8 cellular contexts compared by ENCODE assay signal in genomic region chr11:63553759-63554158, GRCh38. TPM values are rescaled to one million over a fixed set of nuclear protein-coding genes. Genes with fewer than 3 reads are reported as not detected.
DNase-seq lines count a peak whose midpoint lies in the region; ATAC-seq, FAIRE-seq and TF ChIP-seq lines count a peak whose summit lies in the region.

No MANE protein-coding gene starts in this region.

- intact Hi-C loops in activated B cell treated with CpG ODN at 0.5 μM for 24 hours (cut with micrococcal nuclease), result loop anchor here (10.0 kb wide), 1 partner anchor 69 kb away; no protein-coding TSS in a partner anchor
- intact Hi-C loops in ascending aorta (cut with DNase I), result no loop called here

- no peaks in the 10 kb centered on the region for H3K9me3 ChIP-seq in ascending aorta

- H3K27ac Mint-ChIP-seq in activated B cell treated with CpG ODN at 0.5 μM for 24 hours, result no peak overlapping the region
- H3K27ac Mint-ChIP-seq in immature natural killer cell, result peak overlapping the region; percentile 94 to 98 (median 97)

- DNase-seq in activated B cell treated with CpG ODN at 0.5 μM for 24 hours, result no peak
- peak; percentile 82 to 85 (median 82) for DNase-seq in immature natural killer cell
- DNase-seq in ascending aorta (ENCODE audit: low spot score in 2 of 2), result no peak
- no peak for DNase-seq in HTR-8/SVneo (ENCODE audit: insufficient read length, low spot score)
- DNase-seq in HEK293T (ENCODE audit: extremely low spot score), result no peak
- no peak for DNase-seq in NCI-H2227 (lab: John Stamatoyannopoulos, UW; ENCODE audit: unreplicated experiment)

- H3K36me3 Mint-ChIP-seq in activated B cell treated with CpG ODN at 0.5 μM for 24 hours (ENCODE audit: low read depth) (no peaks in the 10 kb centered on the region), immature natural killer cell (peaks cover 0 to 8% (median 0%) of the 10 kb centered on the region in 3 donors)

- FAIRE-seq in HTR-8/SVneo (lab: Jason Lieb, UNC), result no peak

- H3K27ac ChIP-seq in ascending aorta, result no peak overlapping the region

- H3K27me3 Mint-ChIP-seq in activated B cell treated with CpG ODN at 0.5 μM for 24 hours (peaks cover 6% of the 10 kb centered on the region), immature natural killer cell (ENCODE audit: low read depth in 3 of 3) (peaks cover 2 to 7% (median 4%) of the 10 kb centered on the region in 3 donors)

- H3K9me3 Mint-ChIP-seq in activated B cell treated with CpG ODN at 0.5 μM for 24 hours (no peaks in the 10 kb centered on the region), immature natural killer cell (no peaks in the 10 kb centered on the region)

- TF ChIP-seq CTCF in activated B cell treated with CpG ODN at 0.5 μM for 24 hours (IDR thresholded peaks at IDR 0.05), result no peak
- no peak for TF ChIP-seq CTCF in ascending aorta (IDR thresholded peaks at IDR 0.05)

- POLR2A ChIA-PET in activated B cell treated with CpG ODN at 0.5 μM for 24 hours (lab: Charles Lee), result interaction anchor here (0.7 to 1.2 kb wide), 2 partner anchors 14 to 691 kb away, joined by 3 to 8 read pairs; no protein-coding TSS in a partner anchor
- POLR2A ChIA-PET in HEK293T (lab: Yijun Ruan, JAX), result no interaction called here

- no peaks in the 10 kb centered on the region for H3K36me3 ChIP-seq in ascending aorta

- H3K4me1 ChIP-seq in ascending aorta, result no peaks in the 10 kb centered on the region

- ATAC-seq in GM18502 (IDR thresholded peaks at IDR 0.05; ENCODE audit: poor library complexity, unreplicated experiment), result peak; percentile 75
- peak; percentile 84 for ATAC-seq in HG02852 (IDR thresholded peaks at IDR 0.05; ENCODE audit: unreplicated experiment)
- peak; percentile 82 for ATAC-seq in activated B cell treated with CpG ODN at 0.5 μM for 24 hours (ENCODE audit: low read depth)

- CTCF ChIA-PET in activated B cell treated with CpG ODN at 0.5 μM for 24 hours (lab: Charles Lee) (interaction anchor here (0.6 kb wide), 1 partner anchor 48 kb away, joined by 3 read pairs; no protein-coding TSS in a partner anchor), HEK293T (lab: Yijun Ruan, JAX) (no interaction called here)

- H3K4me3 ChIP-seq in ascending aorta, result no peak overlapping the region

- H3K4me1 Mint-ChIP-seq in activated B cell treated with CpG ODN at 0.5 μM for 24 hours (peaks cover 31% of the 10 kb centered on the region), immature natural killer cell (peaks cover 64 to 73% of the 10 kb centered on the region in 2 donors)

- H3K4me3 Mint-ChIP-seq in activated B cell treated with CpG ODN at 0.5 μM for 24 hours (peak overlapping the region; percentile 76), immature natural killer cell (peak overlapping the region; percentile 85 to 93 (median 88))

- H3K27me3 ChIP-seq in ascending aorta, result no peaks in the 10 kb centered on the region

TF ChIP-seq in HEK293T, 16 proteins besides CTCF, POLR2A, EP300 and RAD21:
- TF ChIP-seq ELF4 (IDR thresholded peaks at IDR 0.05) (no peak), FOXK2 (IDR thresholded peaks at IDR 0.05) (no peak), TARDBP (IDR thresholded peaks at IDR 0.05) (no peak), PKNOX1 (IDR thresholded peaks at IDR 0.05) (no peak), SUZ12 (IDR thresholded peaks at IDR 0.05) (no peak), BHLHE40 (IDR thresholded peaks at IDR 0.05; ENCODE audit: borderline replicate concordance) (no peak), NFRKB (IDR thresholded peaks at IDR 0.05) (no peak), LEF1 (IDR thresholded peaks at IDR 0.05; ENCODE audit: borderline replicate concordance) (no peak), HDGF (IDR thresholded peaks at IDR 0.05; ENCODE audit: borderline replicate concordance) (no peak), SP1 (IDR thresholded peaks at IDR 0.05) (no peak), L3MBTL2 (conservative IDR thresholded peaks at IDR 0.05) (no peak), CTBP1 (IDR thresholded peaks at IDR 0.05; ENCODE audit: borderline replicate concordance) (no peak), FOXM1 (IDR thresholded peaks at IDR 0.05; ENCODE audit: borderline replicate concordance) (no peak), FOXA1 (IDR thresholded peaks at IDR 0.05) (no peak), ARNT (IDR thresholded peaks at IDR 0.05) (no peak), ZNF384 (IDR thresholded peaks at IDR 0.05) (no peak)

RNA-seq across cellular contexts. Expression of gene PLAAT2, which starts 9.4 kb away (rescaled TPM):
- total RNA-seq in activated B cell treated with CpG ODN at 0.5 μM for 24 hours, result not detected in 2 replicates
- 1 to 10 TPM in 2 of 3 donors, not detected in 1; 2.8 to 3.0 TPM for polyA plus RNA-seq in immature natural killer cell
- not detected for total RNA-seq in ascending aorta

RNA-seq across cellular contexts. Expression of gene PLAAT4, which starts 17.2 kb away (rescaled TPM):
- total RNA-seq in activated B cell treated with CpG ODN at 0.5 μM for 24 hours, result 3.9 and 4.7 TPM in 2 replicates
- polyA plus RNA-seq in immature natural killer cell, result 100 to 1,000 TPM; 886 to 933 (median 906) TPM
- total RNA-seq in ascending aorta, result 1.1 TPM

RNA-seq across cellular contexts. Expression of gene LGALS12, which starts 47.9 kb away (rescaled TPM):
- total RNA-seq in activated B cell treated with CpG ODN at 0.5 μM for 24 hours, result not detected in 2 replicates
- 1 to 10 TPM in 1 of 3 donors, not detected in 2; 1.7 TPM for polyA plus RNA-seq in immature natural killer cell
- total RNA-seq in ascending aorta, result not detected

Comparison
In these comparisons a context has a peak if more than half of its experiments do, and no peak if none do; other contexts are left out.
1. DNase-seq: peak in immature natural killer cell (3 of 3); none in activated B cell treated with CpG ODN at 0.5 μM for 24 hours (single experiment), ascending aorta (0 of 2), HTR-8/SVneo (single experiment), HEK293T (single experiment) and NCI-H2227 (single experiment).
2. Peak in every context shown above with its lines, with median percentiles within 50 percentile points of each other: ATAC-seq.